In the genomic region with DNA sequence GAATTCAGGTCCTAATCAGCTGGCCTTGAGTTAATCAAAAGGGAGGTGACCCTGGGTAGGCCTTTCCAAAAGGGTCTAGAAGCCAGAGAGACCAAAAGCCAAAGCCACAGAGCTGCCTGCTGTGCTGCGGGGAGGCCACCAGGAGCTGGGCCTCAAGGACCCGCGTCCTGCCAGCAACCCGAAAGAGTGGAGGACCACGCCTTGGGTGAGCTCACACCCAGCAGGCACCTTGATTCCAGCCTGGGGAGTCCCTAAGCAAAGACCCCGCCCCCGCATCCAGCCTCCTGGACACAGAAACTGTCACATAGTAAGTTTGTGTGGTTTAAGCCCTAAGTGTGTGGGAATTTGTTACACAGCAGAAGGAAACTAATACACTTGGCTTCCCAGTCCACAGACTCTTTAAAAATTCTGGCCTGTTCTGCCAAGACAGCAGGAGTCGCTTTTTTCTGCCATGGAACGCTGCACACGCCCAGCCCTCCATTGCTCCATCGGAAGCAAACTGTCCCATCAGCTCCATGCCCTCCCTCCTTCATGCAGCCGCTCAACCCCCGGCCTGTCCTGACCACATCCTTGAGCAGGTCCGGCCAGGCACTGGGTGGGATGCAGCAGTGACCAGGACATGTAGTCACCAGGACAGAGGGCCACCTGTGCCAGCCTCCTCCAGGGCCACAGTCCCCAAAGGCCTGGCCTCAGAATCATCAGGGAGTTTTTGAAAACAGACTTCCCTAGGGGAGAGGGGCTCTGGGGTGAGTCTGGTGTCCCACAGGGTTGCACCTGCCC, we compare ENCODE assay signal across 1 cellular context.
TF ChIP-seq lines count a peak whose summit lies in the region.

No MANE protein-coding gene starts in this region.

TF ChIP-seq in H1, 55 proteins besides CTCF, POLR2A, EP300 and RAD21:
- TF ChIP-seq SP4 (IDR thresholded peaks at IDR 0.05; ENCODE audit: low read length) (no peak), TCF12 (IDR thresholded peaks at IDR 0.05; ENCODE audit: low read depth, low read length) (no peak), ZNF274 (IDR thresholded peaks at IDR 0.05; ENCODE audit: borderline replicate concordance, extremely low read depth, low read length) (no peak), CTBP2 (IDR thresholded peaks at IDR 0.05; ENCODE audit: borderline replicate concordance, insufficient read depth, insufficient read length, low read length) (no peak), CBX5 (IDR thresholded peaks at IDR 0.05; ENCODE audit: low read depth, low read length) (no peak), BCL11A (IDR thresholded peaks at IDR 0.05; ENCODE audit: low read depth in 2 of 2, low read length in 2 of 2) (no peak)
